ENCODE assay signal across 1 cellular context in the genomic region with DNA sequence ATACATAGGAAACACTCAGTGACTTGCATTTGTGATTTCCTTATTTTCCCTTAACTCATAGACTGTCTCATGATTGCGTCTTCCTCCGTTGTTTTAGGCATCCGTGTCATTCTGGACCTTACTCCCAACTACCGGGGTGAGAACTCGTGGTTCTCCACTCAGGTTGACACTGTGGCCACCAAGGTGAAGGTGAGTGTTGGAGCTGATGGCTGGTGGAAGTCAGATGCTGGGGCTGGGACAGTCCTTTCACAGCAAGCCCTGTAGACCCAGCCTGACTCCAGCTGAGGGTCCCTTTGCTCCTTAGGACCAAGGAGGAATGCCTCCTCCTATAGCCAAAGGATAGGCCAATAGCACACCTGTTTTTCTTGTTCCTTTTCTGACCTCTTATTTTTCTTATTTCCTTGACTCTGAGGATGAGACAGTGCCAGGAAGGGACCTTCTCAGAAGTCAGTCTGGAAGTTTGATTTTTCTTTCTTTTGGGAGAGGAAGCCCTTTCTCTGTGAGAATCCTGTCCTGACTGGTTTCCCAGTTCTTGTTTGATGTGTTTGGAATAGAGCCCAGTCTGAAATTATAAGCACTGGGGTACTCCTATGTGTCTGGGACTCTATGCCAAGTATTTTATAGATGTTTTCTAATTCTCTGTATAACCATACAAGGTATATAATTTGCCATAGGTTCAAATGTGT.
TF ChIP-seq lines count a peak whose summit lies in the region.

No MANE protein-coding gene starts in this region.

TF ChIP-seq in K562, 482 proteins besides CTCF, POLR2A, EP300 and RAD21 (continued from another document and continues in another):
- TF ChIP-seq PHF20 (IDR thresholded peaks at IDR 0.05; ENCODE audit: partially characterized antibody) (no peak), HINFP (tag; conservative IDR thresholded peaks at IDR 0.05; ENCODE audit: low read depth) (no peak), ILK (tag; IDR thresholded peaks at IDR 0.05; ENCODE audit: borderline replicate concordance, low read depth) (no peak), MAFK (IDR thresholded peaks at IDR 0.05; ENCODE audit: low read length) (no peak), ZNF316 (IDR thresholded peaks at IDR 0.05) (no peak), PRMT5 (CRISPR knock-in tag; IDR thresholded peaks at IDR 0.05) (no peak), SIN3A (IDR thresholded peaks at IDR 0.05; ENCODE audit: borderline replicate concordance in 2 of 2, control insufficient read depth in 1 of 2, low read depth in 2 of 2, low read length in 2 of 2) (0 out of 4 replicates have a peak, but pooled peaks of 1 of the 2 experiments have one; percentile 8), ZNF311 (CRISPR knock-in tag; IDR thresholded peaks at IDR 0.05) (no peak), FOXK2 (conservative IDR thresholded peaks at IDR 0.05 in 1 of 2, IDR thresholded peaks at IDR 0.05 in 1 of 2; ENCODE audit: low read depth in 2 of 2) (no peak), SP1 (CRISPR knock-in tag; IDR thresholded peaks at IDR 0.05) (peak; percentile 57; the same call in 1 of the 2 replicates), ZFP36 (IDR thresholded peaks at IDR 0.05; ENCODE audit: low read depth, low read length, partially characterized antibody) (no peak), CREB3 (tag; conservative IDR thresholded peaks at IDR 0.05; ENCODE audit: low read depth) (no peak), ZBTB7A (IDR thresholded peaks at IDR 0.05; ENCODE audit: borderline replicate concordance, control insufficient read depth, low read depth, low read length) (no peak), CREB1 (IDR thresholded peaks at IDR 0.05) (no peak), CREB1 (CRISPR knock-in tag; IDR thresholded peaks at IDR 0.05) (0 out of 2 replicates have a peak, but pooled peaks have one; percentile 24), HOXB6 (CRISPR knock-in tag; IDR thresholded peaks at IDR 0.05; ENCODE audit: borderline replicate concordance) (no peak), PHF21A (IDR thresholded peaks at IDR 0.05; ENCODE audit: borderline replicate concordance, low read depth) (no peak), RBM39 (optimal IDR thresholded peaks at IDR 0.05; ENCODE audit: low read depth, low read length) (no peak), EHMT2 (IDR thresholded peaks at IDR 0.05) (no peak), JUND (IDR thresholded peaks at IDR 0.05; ENCODE audit: borderline replicate concordance, low read depth, low read length) (no peak), JUND (tag; IDR thresholded peaks at IDR 0.05; ENCODE audit: borderline replicate concordance, low read depth, low read length) (0 out of 3 replicates have a peak, but pooled peaks have one; percentile 38), ZNF717 (CRISPR knock-in tag; IDR thresholded peaks at IDR 0.05) (no peak), POLR2AphosphoS5 (IDR thresholded peaks at IDR 0.05; ENCODE audit: control insufficient read depth, insufficient read depth, low read depth, low read length) (no peak), ZNF408 (CRISPR knock-in tag; IDR thresholded peaks at IDR 0.05; ENCODE audit: low read depth) (no peak), ZNF668 (CRISPR knock-in tag; IDR thresholded peaks at IDR 0.05) (no peak), ZBTB26 (CRISPR knock-in tag; IDR thresholded peaks at IDR 0.05) (no peak), ZBTB2 (IDR thresholded peaks at IDR 0.05) (no peak), C11orf30 (IDR thresholded peaks at IDR 0.05; ENCODE audit: low read depth) (no peak), NUFIP1 (IDR thresholded peaks at IDR 0.05; ENCODE audit: partially characterized antibody) (no peak), ZFX (CRISPR knock-in tag; IDR thresholded peaks at IDR 0.05) (peak; percentile 30; the same call in 1 of the 2 replicates), ZNF699 (CRISPR knock-in tag; IDR thresholded peaks at IDR 0.05; ENCODE audit: insufficient replicate concordance) (no peak), HOMEZ (CRISPR knock-in tag; IDR thresholded peaks at IDR 0.05) (no peak), BCOR (IDR thresholded peaks at IDR 0.05) (no peak)
- TF ChIP-seq, protein P1, sequence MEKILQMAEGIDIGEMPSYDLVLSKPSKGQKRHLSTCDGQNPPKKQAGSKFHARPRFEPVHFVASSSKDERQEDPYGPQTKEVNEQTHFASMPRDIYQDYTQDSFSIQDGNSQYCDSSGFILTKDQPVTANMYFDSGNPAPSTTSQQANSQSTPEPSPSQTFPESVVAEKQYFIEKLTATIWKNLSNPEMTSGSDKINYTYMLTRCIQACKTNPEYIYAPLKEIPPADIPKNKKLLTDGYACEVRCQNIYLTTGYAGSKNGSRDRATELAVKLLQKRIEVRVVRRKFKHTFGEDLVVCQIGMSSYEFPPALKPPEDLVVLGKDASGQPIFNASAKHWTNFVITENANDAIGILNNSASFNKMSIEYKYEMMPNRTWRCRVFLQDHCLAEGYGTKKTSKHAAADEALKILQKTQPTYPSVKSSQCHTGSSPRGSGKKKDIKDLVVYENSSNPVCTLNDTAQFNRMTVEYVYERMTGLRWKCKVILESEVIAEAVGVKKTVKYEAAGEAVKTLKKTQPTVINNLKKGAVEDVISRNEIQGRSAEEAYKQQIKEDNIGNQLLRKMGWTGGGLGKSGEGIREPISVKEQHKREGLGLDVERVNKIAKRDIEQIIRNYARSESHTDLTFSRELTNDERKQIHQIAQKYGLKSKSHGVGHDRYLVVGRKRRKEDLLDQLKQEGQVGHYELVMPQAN (IDR thresholded peaks at IDR 0.05; ENCODE audit: borderline replicate concordance), result no peak
- TF ChIP-seq, protein P2, sequence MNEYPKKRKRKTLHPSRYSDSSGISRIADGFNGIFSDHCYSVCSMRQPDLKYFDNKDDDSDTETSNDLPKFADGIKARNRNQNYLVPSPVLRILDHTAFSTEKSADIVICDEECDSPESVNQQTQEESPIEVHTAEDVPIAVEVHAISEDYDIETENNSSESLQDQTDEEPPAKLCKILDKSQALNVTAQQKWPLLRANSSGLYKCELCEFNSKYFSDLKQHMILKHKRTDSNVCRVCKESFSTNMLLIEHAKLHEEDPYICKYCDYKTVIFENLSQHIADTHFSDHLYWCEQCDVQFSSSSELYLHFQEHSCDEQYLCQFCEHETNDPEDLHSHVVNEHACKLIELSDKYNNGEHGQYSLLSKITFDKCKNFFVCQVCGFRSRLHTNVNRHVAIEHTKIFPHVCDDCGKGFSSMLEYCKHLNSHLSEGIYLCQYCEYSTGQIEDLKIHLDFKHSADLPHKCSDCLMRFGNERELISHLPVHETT (CRISPR knock-in tag; conservative IDR thresholded peaks at IDR 0.05 in 1 of 2, IDR thresholded peaks at IDR 0.05 in 1 of 2), result no peak
- TF ChIP-seq, protein P3, sequence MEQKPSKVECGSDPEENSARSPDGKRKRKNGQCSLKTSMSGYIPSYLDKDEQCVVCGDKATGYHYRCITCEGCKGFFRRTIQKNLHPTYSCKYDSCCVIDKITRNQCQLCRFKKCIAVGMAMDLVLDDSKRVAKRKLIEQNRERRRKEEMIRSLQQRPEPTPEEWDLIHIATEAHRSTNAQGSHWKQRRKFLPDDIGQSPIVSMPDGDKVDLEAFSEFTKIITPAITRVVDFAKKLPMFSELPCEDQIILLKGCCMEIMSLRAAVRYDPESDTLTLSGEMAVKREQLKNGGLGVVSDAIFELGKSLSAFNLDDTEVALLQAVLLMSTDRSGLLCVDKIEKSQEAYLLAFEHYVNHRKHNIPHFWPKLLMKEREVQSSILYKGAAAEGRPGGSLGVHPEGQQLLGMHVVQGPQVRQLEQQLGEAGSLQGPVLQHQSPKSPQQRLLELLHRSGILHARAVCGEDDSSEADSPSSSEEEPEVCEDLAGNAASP (IDR thresholded peaks at IDR 0.05), result no peak
- TF ChIP-seq, protein P4, sequence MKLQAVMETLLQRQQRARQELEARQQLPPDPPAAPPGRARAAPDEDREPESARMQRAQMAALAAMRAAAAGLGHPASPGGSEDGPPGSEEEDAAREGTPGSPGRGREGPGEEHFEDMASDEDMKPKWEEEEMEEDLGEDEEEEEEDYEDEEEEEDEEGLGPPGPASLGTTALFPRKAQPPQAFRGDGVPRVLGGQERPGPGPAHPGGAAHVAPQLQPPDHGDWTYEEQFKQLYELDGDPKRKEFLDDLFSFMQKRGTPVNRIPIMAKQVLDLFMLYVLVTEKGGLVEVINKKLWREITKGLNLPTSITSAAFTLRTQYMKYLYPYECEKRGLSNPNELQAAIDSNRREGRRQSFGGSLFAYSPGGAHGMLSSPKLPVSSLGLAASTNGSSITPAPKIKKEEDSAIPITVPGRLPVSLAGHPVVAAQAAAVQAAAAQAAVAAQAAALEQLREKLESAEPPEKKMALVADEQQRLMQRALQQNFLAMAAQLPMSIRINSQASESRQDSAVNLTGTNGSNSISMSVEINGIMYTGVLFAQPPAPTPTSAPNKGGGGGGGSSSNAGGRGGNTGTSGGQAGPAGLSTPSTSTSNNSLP (IDR thresholded peaks at IDR 0.05; ENCODE audit: borderline replicate concordance, low read depth, low read length), result no peak
- TF ChIP-seq, protein P5, sequence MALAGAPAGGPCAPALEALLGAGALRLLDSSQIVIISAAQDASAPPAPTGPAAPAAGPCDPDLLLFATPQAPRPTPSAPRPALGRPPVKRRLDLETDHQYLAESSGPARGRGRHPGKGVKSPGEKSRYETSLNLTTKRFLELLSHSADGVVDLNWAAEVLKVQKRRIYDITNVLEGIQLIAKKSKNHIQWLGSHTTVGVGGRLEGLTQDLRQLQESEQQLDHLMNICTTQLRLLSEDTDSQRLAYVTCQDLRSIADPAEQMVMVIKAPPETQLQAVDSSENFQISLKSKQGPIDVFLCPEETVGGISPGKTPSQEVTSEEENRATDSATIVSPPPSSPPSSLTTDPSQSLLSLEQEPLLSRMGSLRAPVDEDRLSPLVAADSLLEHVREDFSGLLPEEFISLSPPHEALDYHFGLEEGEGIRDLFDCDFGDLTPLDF (CRISPR knock-in tag; IDR thresholded peaks at IDR 0.05), result no peak
- TF ChIP-seq, protein P6, sequence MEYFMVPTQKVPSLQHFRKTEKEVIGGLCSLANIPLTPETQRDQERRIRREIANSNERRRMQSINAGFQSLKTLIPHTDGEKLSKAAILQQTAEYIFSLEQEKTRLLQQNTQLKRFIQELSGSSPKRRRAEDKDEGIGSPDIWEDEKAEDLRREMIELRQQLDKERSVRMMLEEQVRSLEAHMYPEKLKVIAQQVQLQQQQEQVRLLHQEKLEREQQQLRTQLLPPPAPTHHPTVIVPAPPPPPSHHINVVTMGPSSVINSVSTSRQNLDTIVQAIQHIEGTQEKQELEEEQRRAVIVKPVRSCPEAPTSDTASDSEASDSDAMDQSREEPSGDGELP (CRISPR knock-in tag; IDR thresholded peaks at IDR 0.05; ENCODE audit: borderline replicate concordance), result 0 out of 2 replicates have a peak, but pooled peaks have one; percentile 46
- TF ChIP-seq, protein P7, sequence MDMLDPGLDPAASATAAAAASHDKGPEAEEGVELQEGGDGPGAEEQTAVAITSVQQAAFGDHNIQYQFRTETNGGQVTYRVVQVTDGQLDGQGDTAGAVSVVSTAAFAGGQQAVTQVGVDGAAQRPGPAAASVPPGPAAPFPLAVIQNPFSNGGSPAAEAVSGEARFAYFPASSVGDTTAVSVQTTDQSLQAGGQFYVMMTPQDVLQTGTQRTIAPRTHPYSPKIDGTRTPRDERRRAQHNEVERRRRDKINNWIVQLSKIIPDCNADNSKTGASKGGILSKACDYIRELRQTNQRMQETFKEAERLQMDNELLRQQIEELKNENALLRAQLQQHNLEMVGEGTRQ (CRISPR knock-in tag; IDR thresholded peaks at IDR 0.05), result 0 out of 2 replicates have a peak, but pooled peaks have one; percentile 7
